In the genomic region with DNA sequence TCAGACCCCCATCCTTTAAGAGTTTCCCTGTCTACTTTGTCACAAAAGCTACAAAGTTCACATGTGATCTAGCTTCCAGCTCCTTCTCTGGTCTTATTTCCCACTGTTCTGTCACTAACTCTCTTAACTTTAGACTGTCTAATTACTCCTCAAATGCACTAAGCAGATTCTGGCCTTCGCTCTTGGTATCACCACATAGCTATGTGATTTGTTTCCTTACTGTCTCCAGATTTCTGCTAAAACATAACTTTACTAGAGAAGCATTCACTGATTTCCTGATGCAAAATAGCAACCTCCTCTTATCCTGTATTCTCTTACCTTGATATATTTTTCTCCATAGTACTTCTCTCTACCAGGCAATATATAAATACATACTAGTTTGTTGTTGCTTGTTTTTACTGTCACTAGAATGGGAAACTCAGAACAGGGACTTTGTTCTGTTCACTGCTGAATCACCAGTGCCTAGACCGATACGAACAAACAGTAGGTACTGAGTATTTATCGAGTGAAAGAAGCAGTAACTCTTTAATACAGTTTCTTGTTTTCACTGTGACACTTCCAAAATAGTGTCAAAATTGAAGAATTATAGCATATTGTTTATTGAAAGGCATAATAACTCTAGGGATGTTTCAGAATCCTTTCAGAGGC, we compare ENCODE assay signal across 13 cellular contexts.
A peak's percentile ranks its signal among the peaks of the same experiment; 100 is the strongest.
DNase-seq lines count a peak whose midpoint lies in the region; ATAC-seq and TF ChIP-seq lines count a peak whose summit lies in the region.
"Had no signal": no experiment of that assay in that cellular context is flagged by ENCODE, and none has a peak within 500 bp of the region (broad histone marks: within the 10 kb centered on the region; RNA-seq: fewer than 3 reads in every experiment).

No MANE protein-coding gene starts in this region.

- ATAC-seq in HG03097 (IDR thresholded peaks at IDR 0.05; ENCODE audit: low FRiP score, unreplicated experiment): no peak
- no peak for ATAC-seq in GM19324 (IDR thresholded peaks at IDR 0.05; ENCODE audit: low FRiP score, unreplicated experiment)
- no peak for ATAC-seq in GM19455 (IDR thresholded peaks at IDR 0.05; ENCODE audit: unreplicated experiment)
- ATAC-seq: natural killer cell treated with Interleukin-12 subunit alpha and Interleukin-12 subunit beta and Interleukin-15 and Interleukin-18, amount 100 ng/mL, for 72 hours had no signal

- peaks cover 21% of the 10 kb centered on the region for H3K4me1 Mint-ChIP-seq in nephron progenitor cell
- H3K4me1 Mint-ChIP-seq in activated CD4-positive, alpha-beta T cell treated with anti-CD3 and anti-CD28 coated beads, Interleukin-2, amount 10 ng/mL, durations not matched to agents 7 days and 5 days: peaks cover 7% of the 10 kb centered on the region

- DNase-seq in Daoy (ENCODE audit: low read depth): peak; percentile 66
- peak; percentile 92 for DNase-seq in RKO (ENCODE audit: low spot score)
- DNase-seq in epithelial cell of proximal tubule (ENCODE audit: low read depth): peak; percentile 61
- DNase-seq in nephron progenitor cell: no peak
- no peak for DNase-seq in activated CD4-positive, alpha-beta T cell treated with anti-CD3 and anti-CD28 coated beads, Interleukin-2, amount 10 ng/mL, durations not matched to agents 7 days and 5 days
- DNase-seq: NCI-H2029 treated with DMSO at 0.1 percent for 48 hours had no signal

- POLR2A ChIA-PET in activated CD4-positive, alpha-beta T cell treated with anti-CD3 and anti-CD28 coated beads, Interleukin-2, amount 10 ng/mL, durations not matched to agents 7 days and 5 days (lab: Charles Lee): no interaction called here

- TF ChIP-seq CTCF in epithelial cell of proximal tubule (conservative IDR thresholded peaks at IDR 0.05; ENCODE audit: low read depth, low read length) (no peak), nephron progenitor cell (IDR thresholded peaks at IDR 0.05) (no peak)

- H3K27ac Mint-ChIP-seq in nephron progenitor cell: peak overlapping the region; percentile 52
- no peak overlapping the region for H3K27ac Mint-ChIP-seq in activated CD4-positive, alpha-beta T cell treated with anti-CD3 and anti-CD28 coated beads, Interleukin-2, amount 10 ng/mL, durations not matched to agents 7 days and 5 days
- H3K27ac Mint-ChIP-seq: activated T-helper 17 cell treated with anti-CD3 and anti-CD28 coated beads, Interleukin-2, amount 50 U/mL, for 72 hours; dendritic cell treated with granulocyte-macrophage colony-stimulating factor and Interleukin-4, amounts not matched to agents 40 ng/mL and 50 ng/mL, for 4 days had no signal

- CTCF ChIA-PET in activated CD4-positive, alpha-beta T cell treated with anti-CD3 and anti-CD28 coated beads, Interleukin-2, amount 10 ng/mL, durations not matched to agents 7 days and 5 days (lab: Charles Lee): interaction anchor here (0.6 to 1.1 kb wide), 3 partner anchors 45 to 172 kb away, joined by 3 to 4 read pairs (median 4); no protein-coding TSS in a partner anchor

- no peaks in the 10 kb centered on the region for H3K27me3 Mint-ChIP-seq in nephron progenitor cell (ENCODE audit: low read depth, poor library complexity)
- no peaks in the 10 kb centered on the region for H3K27me3 Mint-ChIP-seq in activated CD4-positive, alpha-beta T cell treated with anti-CD3 and anti-CD28 coated beads, Interleukin-2, amount 10 ng/mL, durations not matched to agents 7 days and 5 days
- H3K27me3 Mint-ChIP-seq: activated T-helper 17 cell treated with anti-CD3 and anti-CD28 coated beads, Interleukin-2, amount 50 U/mL, for 72 hours; dendritic cell treated with granulocyte-macrophage colony-stimulating factor and Interleukin-4, amounts not matched to agents 40 ng/mL and 50 ng/mL, for 4 days; natural killer cell treated with Interleukin-12 subunit alpha and Interleukin-12 subunit beta and Interleukin-15 and Interleukin-18, amount 100 ng/mL, for 72 hours; stimulated activated naive CD8-positive, alpha-beta T cell treated with anti-CD3 and anti-CD28 coated beads, Interleukin-15, amount 100 ng/mL, for 72 hours had no signal

- peak overlapping the region; percentile 1 for H3K4me3 ChIP-seq in epithelial cell of proximal tubule (ENCODE audit: low read depth, low read length)

- H3K9me3 Mint-ChIP-seq in nephron progenitor cell: no peaks in the 10 kb centered on the region
- H3K9me3 Mint-ChIP-seq in activated CD4-positive, alpha-beta T cell treated with anti-CD3 and anti-CD28 coated beads, Interleukin-2, amount 10 ng/mL, durations not matched to agents 7 days and 5 days: no peaks in the 10 kb centered on the region
- H3K9me3 Mint-ChIP-seq: activated T-helper 17 cell treated with anti-CD3 and anti-CD28 coated beads, Interleukin-2, amount 50 U/mL, for 72 hours; dendritic cell treated with granulocyte-macrophage colony-stimulating factor and Interleukin-4, amounts not matched to agents 40 ng/mL and 50 ng/mL, for 4 days; natural killer cell treated with Interleukin-12 subunit alpha and Interleukin-12 subunit beta and Interleukin-15 and Interleukin-18, amount 100 ng/mL, for 72 hours; stimulated activated naive CD8-positive, alpha-beta T cell treated with anti-CD3 and anti-CD28 coated beads, Interleukin-15, amount 100 ng/mL, for 72 hours had no signal

- no peaks in the 10 kb centered on the region for H3K36me3 Mint-ChIP-seq in nephron progenitor cell (ENCODE audit: low read depth)
- H3K36me3 Mint-ChIP-seq in activated CD4-positive, alpha-beta T cell treated with anti-CD3 and anti-CD28 coated beads, Interleukin-2, amount 10 ng/mL, durations not matched to agents 7 days and 5 days (ENCODE audit: low read depth): no peaks in the 10 kb centered on the region
- H3K36me3 Mint-ChIP-seq: natural killer cell treated with Interleukin-12 subunit alpha and Interleukin-12 subunit beta and Interleukin-15 and Interleukin-18, amount 100 ng/mL, for 72 hours had no signal

- H3K4me3 Mint-ChIP-seq in nephron progenitor cell: no peak overlapping the region
- no peak overlapping the region for H3K4me3 Mint-ChIP-seq in activated CD4-positive, alpha-beta T cell treated with anti-CD3 and anti-CD28 coated beads, Interleukin-2, amount 10 ng/mL, durations not matched to agents 7 days and 5 days
- H3K4me3 Mint-ChIP-seq: activated T-helper 17 cell treated with anti-CD3 and anti-CD28 coated beads, Interleukin-2, amount 50 U/mL, for 72 hours; dendritic cell treated with granulocyte-macrophage colony-stimulating factor and Interleukin-4, amounts not matched to agents 40 ng/mL and 50 ng/mL, for 4 days; natural killer cell treated with Interleukin-12 subunit alpha and Interleukin-12 subunit beta and Interleukin-15 and Interleukin-18, amount 100 ng/mL, for 72 hours; stimulated activated naive CD8-positive, alpha-beta T cell treated with anti-CD3 and anti-CD28 coated beads, Interleukin-15, amount 100 ng/mL, for 72 hours had no signal

Comparison
In these comparisons a context has a peak if more than half of its experiments do, and no peak if none do; other contexts are left out.
1. DNase-seq: peak in Daoy (single experiment), RKO (single experiment) and epithelial cell of proximal tubule (single experiment); none in nephron progenitor cell (single experiment) and activated CD4-positive, alpha-beta T cell treated with anti-CD3 and anti-CD28 coated beads, Interleukin-2, amount 10 ng/mL, durations not matched to agents 7 days and 5 days (single experiment).